28 cellular contexts compared by ENCODE assay signal in genomic region chr6:330948-331347, GRCh38.
"Had no signal": no experiment of that assay in that cellular context is flagged by ENCODE, and none has a peak within 500 bp of the region (broad histone marks: within the 10 kb centered on the region; RNA-seq: fewer than 3 reads in every experiment).

No MANE protein-coding gene starts in this region.

- ATAC-seq: activated naive CD8-positive, alpha-beta T cell treated with anti-CD3 and anti-CD28 coated beads, Interleukin-2, amount 50 U/mL, for 24 hours; effector memory CD8-positive, alpha-beta T cell; heart right ventricle; sciatic nerve had no signal

- H3K9me3 Mint-ChIP-seq: activated naive CD4-positive, alpha-beta T cell treated with anti-CD3 and anti-CD28 coated beads, Interleukin-2, amount 50 U/mL, for 24 hours; activated naive CD8-positive, alpha-beta T cell treated with anti-CD3 and anti-CD28 coated beads, Interleukin-2, amount 50 U/mL, for 24 hours; activated T-helper 2 cell treated with anti-CD3 and anti-CD28 coated beads, Interferon-gamma antibody, Interleukin-2, Interleukin-4, amounts not matched to agents 10 μg/mL and 5 μg/mL and 100 μg/mL, durations not matched to agents 14 hours and 24 hours and 36 hours; effector memory CD8-positive, alpha-beta T cell; naive B cell; stimulated activated memory B cell treated with anti-CD40 and anti-IgM and Interleukin-4, amounts not matched to agents 10 μg/mL and 1 μg/mL and 100 μg/mL, for 72 hours; stimulated activated naive CD8-positive, alpha-beta T cell treated with anti-CD3 and anti-CD28 coated beads, Interleukin-15, amount 100 ng/mL, for 72 hours had no signal

- H3K27me3 ChIP-seq: heart right ventricle, left lung, ovary had no signal

- H3K27me3 Mint-ChIP-seq: activated naive CD4-positive, alpha-beta T cell treated with anti-CD3 and anti-CD28 coated beads, Interleukin-2, amount 50 U/mL, for 24 hours; activated naive CD8-positive, alpha-beta T cell treated with anti-CD3 and anti-CD28 coated beads, Interleukin-2, amount 50 U/mL, for 24 hours; effector memory CD8-positive, alpha-beta T cell; naive B cell; progenitor cell of endocrine pancreas; stimulated activated memory B cell treated with anti-CD40 and anti-IgM and Interleukin-4, amounts not matched to agents 10 μg/mL and 1 μg/mL and 100 μg/mL, for 72 hours; stimulated activated naive CD8-positive, alpha-beta T cell treated with anti-CD3 and anti-CD28 coated beads, Interleukin-15, amount 100 ng/mL, for 72 hours had no signal

- H3K4me2 ChIP-seq: smooth muscle cell had no signal

- H3K36me3 Mint-ChIP-seq: activated naive CD4-positive, alpha-beta T cell treated with anti-CD3 and anti-CD28 coated beads, Interleukin-2, amount 50 U/mL, for 24 hours; naive B cell had no signal

- H3K4me3 Mint-ChIP-seq: activated naive CD4-positive, alpha-beta T cell treated with anti-CD3 and anti-CD28 coated beads, Interleukin-2, amount 50 U/mL, for 24 hours; activated naive CD8-positive, alpha-beta T cell treated with anti-CD3 and anti-CD28 coated beads, Interleukin-2, amount 50 U/mL, for 24 hours; effector memory CD8-positive, alpha-beta T cell; naive B cell; stimulated activated memory B cell treated with anti-CD40 and anti-IgM and Interleukin-4, amounts not matched to agents 10 μg/mL and 1 μg/mL and 100 μg/mL, for 72 hours; stimulated activated naive CD8-positive, alpha-beta T cell treated with anti-CD3 and anti-CD28 coated beads, Interleukin-15, amount 100 ng/mL, for 72 hours had no signal

- FAIRE-seq: endothelial cell of umbilical vein had no signal

- H3K27ac Mint-ChIP-seq: activated naive CD4-positive, alpha-beta T cell treated with anti-CD3 and anti-CD28 coated beads, Interleukin-2, amount 50 U/mL, for 24 hours; activated naive CD8-positive, alpha-beta T cell treated with anti-CD3 and anti-CD28 coated beads, Interleukin-2, amount 50 U/mL, for 24 hours; activated T-helper 2 cell treated with anti-CD3 and anti-CD28 coated beads, Interferon-gamma antibody, Interleukin-2, Interleukin-4, amounts not matched to agents 10 μg/mL and 5 μg/mL and 100 μg/mL, durations not matched to agents 14 hours and 24 hours and 36 hours; effector memory CD8-positive, alpha-beta T cell; naive B cell; progenitor cell of endocrine pancreas; stimulated activated memory B cell treated with anti-CD40 and anti-IgM and Interleukin-4, amounts not matched to agents 10 μg/mL and 1 μg/mL and 100 μg/mL, for 72 hours; stimulated activated naive CD8-positive, alpha-beta T cell treated with anti-CD3 and anti-CD28 coated beads, Interleukin-15, amount 100 ng/mL, for 72 hours had no signal

- H3K4me3 ChIP-seq: heart right ventricle, left lung, lung, ovary, smooth muscle cell had no signal

- H3K36me3 ChIP-seq: ovary had no signal

- H3K27ac ChIP-seq: heart right ventricle, left lung, ovary had no signal

- DNase-seq: activated CD4-positive, alpha-beta T cell treated with anti-CD3 and anti-CD28 coated beads for 4 hours; activated CD4-positive, alpha-beta T cell treated with anti-CD3 and anti-CD28 coated beads, Interleukin-2, amount 50 U/mL, for 48 hours; activated naive CD8-positive, alpha-beta T cell treated with anti-CD3 and anti-CD28 coated beads, Interleukin-2, amount 50 U/mL, for 24 hours; activated T-cell treated with anti-CD3 and anti-CD28 coated beads, Interleukin-2, amount 50 U/mL, for 48 hours; amygdala; caudate nucleus; cortex of kidney; effector memory CD8-positive, alpha-beta T cell; foreskin fibroblast; heart right ventricle; kidney glomerular epithelial cell; left lung; naive B cell; ovary; retina; stimulated activated CD4-positive, alpha-beta T cell treated with anti-CD3 and anti-CD28 coated beads, Interleukin-1b, Interleukin-23, amount 100 ng/mL, for 48 hours; stimulated activated CD4-positive, alpha-beta T cell treated with anti-CD3 and anti-CD28 coated beads, Interleukin-4, amount 100 ng/mL, for 4 hours; stimulated activated CD8-positive, alpha-beta memory T cell treated with anti-CD3 and anti-CD28 coated beads, Interleukin-4, amount 100 ng/mL, for 48 hours; stimulated activated naive CD8-positive, alpha-beta T cell treated with anti-CD3 and anti-CD28 coated beads, Interleukin-15, amount 100 ng/mL, for 72 hours; substantia nigra had no signal

- H3K9me3 ChIP-seq: heart right ventricle, left lung, ovary had no signal
